Comparison of ENCODE assay signal across 10 cellular contexts in genomic region chr16:83994087-83994486, GRCh38. TPM values are rescaled to one million over a fixed set of nuclear protein-coding genes. Genes with fewer than 3 reads are reported as not detected.
DNase-seq lines count a peak whose midpoint lies in the region; ATAC-seq and TF ChIP-seq lines count a peak whose summit lies in the region.
"Had no signal": no experiment of that assay in that cellular context is flagged by ENCODE, and none has a peak within 500 bp of the region (broad histone marks: within the 10 kb centered on the region; RNA-seq: fewer than 3 reads in every experiment).

No MANE protein-coding gene starts in this region.

- H3K4me2 ChIP-seq in neural progenitor cell = peak overlapping the region; percentile 50

- peaks cover 30% of the 10 kb centered on the region for H3K4me1 ChIP-seq in neural progenitor cell

- H3K36me3 ChIP-seq in neural progenitor cell = no peaks in the 10 kb centered on the region

- no peak overlapping the region for H3K27ac ChIP-seq in neural progenitor cell

- H3K4me1 Mint-ChIP-seq in neural progenitor cell = peaks cover 84% of the 10 kb centered on the region

- peaks cover 14% of the 10 kb centered on the region for H3K27me3 Mint-ChIP-seq in neural progenitor cell (ENCODE audit: insufficient read depth, low read depth)

- H3K9me3 Mint-ChIP-seq in neural progenitor cell = no peaks in the 10 kb centered on the region

- H4K20me1 ChIP-seq in neural progenitor cell (ENCODE audit: low read depth) = no peaks in the 10 kb centered on the region

- H2AFZ ChIP-seq in neural progenitor cell (replicated peaks) = no peak overlapping the region

- no peaks in the 10 kb centered on the region for H3K27me3 ChIP-seq in neural progenitor cell

- H3F3A ChIP-seq in neural progenitor cell (ENCODE audit: low read depth) = peaks cover 16% of the 10 kb centered on the region

- peak overlapping the region; percentile 99 for H3K27ac Mint-ChIP-seq in neural progenitor cell

- ATAC-seq in GM18867 (IDR thresholded peaks at IDR 0.05; ENCODE audit: unreplicated experiment) (no peak), HG03280 (IDR thresholded peaks at IDR 0.05; ENCODE audit: unreplicated experiment) (no peak)

- H3K4me3 ChIP-seq in cardiac fibroblast (replicated peaks in 1 of 2; ENCODE audit: low read depth in 2 of 2, low read length in 2 of 2) (no peak overlapping the region), neural progenitor cell (no peak overlapping the region)

- H3K4me3 Mint-ChIP-seq in neural progenitor cell = no peak overlapping the region

- H3K9ac ChIP-seq in neural progenitor cell = no peak overlapping the region

- H3K36me3 Mint-ChIP-seq in neural progenitor cell = peaks cover 3% of the 10 kb centered on the region

- H3K9me3 ChIP-seq in neural progenitor cell (ENCODE audit: low read depth) = no peaks in the 10 kb centered on the region

- DNase-seq in ELR (ENCODE audit: low read depth) (peak; percentile 95), MV-4-11 (lab: John Stamatoyannopoulos, UW) (peak; percentile 97), cardiac fibroblast (ENCODE audit: low read depth in 2 of 2) (peak; percentile 90 to 98), neural progenitor cell (ENCODE audit: low spot score) (no peak), putamen (ENCODE audit: low spot score) (no peak)
- DNase-seq in stimulated activated CD4-positive, alpha-beta T cell treated with anti-CD3 and anti-CD28 coated beads, Interleukin-4, amount 100 ng/mL, for 1 hour = no peak
- DNase-seq: islet precursor cell, NCI-H1930 had no signal

- TF ChIP-seq CTCF in cardiac fibroblast (IDR thresholded peaks at IDR 0.05; ENCODE audit: low read depth, low read length) = no peak
- no peak for TF ChIP-seq CTCF in neural progenitor cell (IDR thresholded peaks at IDR 0.05)

- no peaks in the 10 kb centered on the region for H3K79me2 ChIP-seq in neural progenitor cell (ENCODE audit: low read depth)

RNA-seq across cellular contexts. Expression of gene NECAB2, which starts 26.0 kb away (rescaled TPM):
- total RNA-seq in neural progenitor cell (ENCODE audit: low replicate concordance) = 12.6 and 18.9 TPM in 2 replicates

RNA-seq across cellular contexts. Expression of gene OSGIN1, which starts 41.0 kb away (rescaled TPM):
- 0.77 TPM in 1 of 2 replicates, not detected in the other for total RNA-seq in neural progenitor cell (ENCODE audit: low replicate concordance)

RNA-seq across cellular contexts. Expression of gene SLC38A8, which starts 48.5 kb away (rescaled TPM):
- not detected in 2 replicates for total RNA-seq in neural progenitor cell (ENCODE audit: low replicate concordance)

Comparison
In these comparisons a context has a peak if more than half of its experiments do, and no peak if none do; other contexts are left out.
1. DNase-seq: peak in ELR (single experiment), MV-4-11 (single experiment) and cardiac fibroblast (2 of 2); none in neural progenitor cell (single experiment), putamen (single experiment) and stimulated activated CD4-positive, alpha-beta T cell treated with anti-CD3 and anti-CD28 coated beads, Interleukin-4, amount 100 ng/mL, for 1 hour (single experiment).